Comparison of ENCODE assay signal across 9 cellular contexts in genomic region chr1:116345830-116346229, GRCh38. TPM values are rescaled to one million over a fixed set of nuclear protein-coding genes. Genes with fewer than 3 reads are reported as not detected.
DNase-seq lines count a peak whose midpoint lies in the region; ATAC-seq lines count a peak whose summit lies in the region.
"Had no signal": no experiment of that assay in that cellular context is flagged by ENCODE, and none has a peak within 500 bp of the region (broad histone marks: within the 10 kb centered on the region; RNA-seq: fewer than 3 reads in every experiment).

No MANE protein-coding gene starts in this region.

- H3K9me3 ChIP-seq in neuronal stem cell (replicated peaks in 1 of 2; ENCODE audit: control insufficient read depth in 2 of 2, insufficient read depth in 1 of 2, low read depth in 1 of 2, low read length in 2 of 2): no peaks in the 10 kb centered on the region

- H2AFZ ChIP-seq in neuronal stem cell (ENCODE audit: low read length): no peak overlapping the region

- no peaks in the 10 kb centered on the region for H3K79me1 ChIP-seq in neuronal stem cell (ENCODE audit: low read depth, low read length)

- ATAC-seq in Right ventricle myocardium superior (ENCODE audit: poor library complexity): peak; percentile 77
- no peak for ATAC-seq in HG02884 (IDR thresholded peaks at IDR 0.05; ENCODE audit: unreplicated experiment)
- ATAC-seq in HG02588 (IDR thresholded peaks at IDR 0.05; ENCODE audit: unreplicated experiment): no peak

- H4K8ac ChIP-seq in neuronal stem cell (ENCODE audit: low read depth, low read length): no peak overlapping the region

- H3K23ac ChIP-seq in neuronal stem cell (ENCODE audit: low read depth, low read length, poor library complexity): no peak overlapping the region

- H3K4ac ChIP-seq in neuronal stem cell (ENCODE audit: low read length): no peak overlapping the region

- H3K4me2 ChIP-seq in neuronal stem cell (ENCODE audit: insufficient read depth, low read length, poor library complexity, severe bottlenecking): no peak overlapping the region

- H2BK15ac ChIP-seq in neuronal stem cell (ENCODE audit: low read length): no peak overlapping the region

- H2AK5ac ChIP-seq in neuronal stem cell (ENCODE audit: low read depth, low read length): no peak overlapping the region

- no peak overlapping the region for H2BK12ac ChIP-seq in neuronal stem cell (ENCODE audit: low read length)

- WGBS in neuronal stem cell (ENCODE audit: extremely low coverage in 2 of 2, insufficient read length in 2 of 2, insufficient replicate concordance in 1 of 2), 2 donors: no CpG with 5 or more reads among the region's 2 CpGs

- no peaks in the 10 kb centered on the region for H3K36me3 ChIP-seq in neuronal stem cell (replicated peaks in 1 of 2; ENCODE audit: control insufficient read depth in 2 of 2, insufficient read depth in 2 of 2, low read length in 2 of 2)

- intact Hi-C loops in Right ventricle myocardium superior (cut with DNase I): no loop called here
- intact Hi-C loops in cardiac septum (cut with DNase I): no loop called here

- H3K14ac ChIP-seq in neuronal stem cell (ENCODE audit: low read length): no peak overlapping the region

- no peak overlapping the region for H3K18ac ChIP-seq in neuronal stem cell (ENCODE audit: low read length)

- H3K27ac ChIP-seq in neuronal stem cell (replicated peaks; ENCODE audit: low read length): no peak overlapping the region
- H3K27ac ChIP-seq: C4-2B had no signal

- no peak overlapping the region for H3K4me3 ChIP-seq in neuronal stem cell (ENCODE audit: low read length in 2 of 2)

- no peak overlapping the region for H2BK120ac ChIP-seq in neuronal stem cell (ENCODE audit: low read depth, low read length)

- no peak overlapping the region for H4K91ac ChIP-seq in neuronal stem cell (ENCODE audit: low read depth, low read length, poor library complexity)

- H3K4me1 ChIP-seq in neuronal stem cell (ENCODE audit: control insufficient read depth in 2 of 2, insufficient read depth in 1 of 2, low read depth in 1 of 2, low read length in 2 of 2): peaks cover 0 to 10% of the 10 kb centered on the region in 2 donors

- H3K27me3 ChIP-seq in neuronal stem cell (ENCODE audit: control insufficient read depth in 3 of 3, insufficient read depth in 3 of 3, low read depth in 1 of 3, low read length in 3 of 3): peaks cover 0 to 3% (median 0%) of the 10 kb centered on the region in 3 experiments

- DNase-seq in Right ventricle myocardium superior (no peak), cardiac septum (ENCODE audit: low spot score) (no peak), NCI-H2227 treated with DMSO at 0.1 percent for 48 hours (lab: John Stamatoyannopoulos, UW) (peak; percentile 54), neuronal stem cell (ENCODE audit: low spot score) (peak; percentile 6), AML-193 (lab: John Stamatoyannopoulos, UW) (no peak)
- DNase-seq in activated effector memory CD4-positive, alpha-beta T cell treated with anti-CD3 and anti-CD28 coated beads, Interleukin-2, amount 50 U/mL, for 16 hours: peak; percentile 68

- peak overlapping the region; percentile 66 for H3K9ac ChIP-seq in neuronal stem cell (ENCODE audit: low read depth, low read length, poor library complexity)

- H2BK5ac ChIP-seq in neuronal stem cell (ENCODE audit: low read length): no peak overlapping the region

RNA-seq across cellular contexts. Expression of gene ATP1A1, which starts 27.2 kb away (rescaled TPM):
- total RNA-seq in Right ventricle myocardium superior: 255 TPM
- total RNA-seq in cardiac septum: 192 TPM
- polyA plus RNA-seq in neuronal stem cell (2013, experiment 1 of 2): 90.7 TPM
- 87.6 TPM for polyA plus RNA-seq in neuronal stem cell (2013, experiment 2 of 2)

Comparison
In these comparisons a context has a peak if more than half of its experiments do, and no peak if none do; other contexts are left out.
1. DNase-seq: peak in NCI-H2227 treated with DMSO at 0.1 percent for 48 hours (single experiment), activated effector memory CD4-positive, alpha-beta T cell treated with anti-CD3 and anti-CD28 coated beads, Interleukin-2, amount 50 U/mL, for 16 hours (single experiment) and neuronal stem cell (single experiment); none in Right ventricle myocardium superior (single experiment), cardiac septum (single experiment) and AML-193 (0 of 2).